In the genomic region with DNA sequence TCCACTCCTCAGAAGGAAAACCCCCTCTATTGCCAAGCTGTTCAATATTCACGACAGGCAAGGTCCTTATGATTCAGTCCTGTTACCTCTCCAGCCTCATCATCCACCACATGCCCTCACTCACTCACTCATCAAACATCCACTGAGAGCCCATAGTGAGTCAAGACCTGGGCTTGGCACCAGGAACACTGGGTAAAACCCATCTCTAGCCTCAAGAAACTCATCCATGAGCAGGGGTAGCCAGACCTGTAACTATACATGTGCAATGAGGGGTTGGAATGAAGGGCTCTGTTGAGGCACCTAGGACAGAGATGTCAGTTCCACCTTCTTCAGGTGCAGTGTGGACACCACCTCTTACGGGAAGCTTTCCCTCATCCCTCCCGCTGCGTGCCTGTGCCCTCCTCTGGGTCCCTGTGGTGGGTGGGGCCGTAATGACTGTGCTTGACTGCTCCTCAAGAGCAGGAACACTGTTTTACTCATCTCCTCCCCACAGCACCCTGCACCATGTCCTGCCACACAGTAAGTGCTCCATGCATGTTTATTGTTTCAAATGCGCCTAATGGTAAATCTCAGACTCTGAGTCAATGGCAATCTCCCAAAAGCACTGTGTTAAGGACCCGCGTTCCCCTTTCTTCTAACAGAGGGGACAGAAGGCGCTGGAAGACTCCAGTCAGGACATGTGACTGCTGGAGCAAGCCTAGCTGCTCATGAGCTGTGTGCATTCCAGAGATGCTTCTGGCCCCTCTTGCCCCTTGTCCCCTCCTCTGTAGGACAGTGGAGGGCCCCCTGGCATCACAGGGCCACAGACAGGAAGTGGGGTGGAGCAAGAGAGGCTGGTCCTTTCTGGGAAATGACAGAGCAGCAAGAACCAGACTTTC, we compare ENCODE assay signal across 9 cellular contexts.
DNase-seq lines count a peak whose midpoint lies in the region; ATAC-seq and TF ChIP-seq lines count a peak whose summit lies in the region.
"Had no signal": no experiment of that assay in that cellular context is flagged by ENCODE, and none has a peak within 500 bp of the region (broad histone marks: within the 10 kb centered on the region; RNA-seq: fewer than 3 reads in every experiment).

No MANE protein-coding gene starts in this region.

- H3K27me3 ChIP-seq in trophoblast cell (ENCODE audit: insufficient read depth, low read length) (no peaks in the 10 kb centered on the region), Peyer's patch (no peaks in the 10 kb centered on the region)

- no peak for TF ChIP-seq POLR2A in Peyer's patch (IDR thresholded peaks at IDR 0.05)

- no peaks in the 10 kb centered on the region for H3K79me1 ChIP-seq in trophoblast cell (ENCODE audit: low read length)

- H3K9me3 ChIP-seq in OCI-LY7 (ENCODE audit: low read length) (no peaks in the 10 kb centered on the region), trophoblast cell (ENCODE audit: insufficient read depth, low read depth, low read length) (peaks cover 2% of the 10 kb centered on the region), Peyer's patch (no peaks in the 10 kb centered on the region)

- no peaks in the 10 kb centered on the region for H3K27me3 Mint-ChIP-seq in activated naive CD8-positive, alpha-beta T cell treated with anti-CD3 and anti-CD28 coated beads for 36 hours

- H3K9me2 ChIP-seq in OCI-LY7 (ENCODE audit: insufficient read depth, low read length), result no peaks in the 10 kb centered on the region

- peak overlapping the region; percentile 90 for H3K27ac Mint-ChIP-seq in activated naive CD8-positive, alpha-beta T cell treated with anti-CD3 and anti-CD28 coated beads for 36 hours

- H3K27ac ChIP-seq in OCI-LY7 (ENCODE audit: low read depth, low read length, poor library complexity, severe bottlenecking) (no peak overlapping the region), trophoblast cell (ENCODE audit: low read depth, low read length) (no peak overlapping the region), Peyer's patch (peak overlapping the region in 1 of 4 donors; percentile 48)

- no peak overlapping the region for H3K18ac ChIP-seq in trophoblast cell (ENCODE audit: low read length)

- H4K20me1 ChIP-seq in OCI-LY7 (ENCODE audit: insufficient read depth, low read length), result no peaks in the 10 kb centered on the region

- intact Hi-C loops in OCI-LY7 (cut with micrococcal nuclease; ENCODE audit: unreplicated experiment), result no loop called here

- H4K12ac ChIP-seq in trophoblast cell (ENCODE audit: low read depth, low read length), result no peak overlapping the region

- peak; percentile 23 for DNase-seq in activated naive CD8-positive, alpha-beta T cell treated with anti-CD3 and anti-CD28 coated beads for 36 hours
- peak; percentile 61 for DNase-seq in left kidney (ENCODE audit: low read depth, low spot score)
- no peak for DNase-seq in OCI-LY7 (ENCODE audit: low spot score)
- DNase-seq in trophoblast cell, result no peak
- no peak for DNase-seq in Peyer's patch

- CTCF ChIA-PET in OCI-LY7 (lab: Charles Lee; ENCODE audit: unreplicated experiment), result no interaction called here

- no peak overlapping the region for H3K9ac ChIP-seq in trophoblast cell (ENCODE audit: low read length)

- ATAC-seq in GM18511 (IDR thresholded peaks at IDR 0.05; ENCODE audit: unreplicated experiment), result peak; percentile 49
- ATAC-seq in HG02885 (IDR thresholded peaks at IDR 0.05; ENCODE audit: poor library complexity, unreplicated experiment), result peak; percentile 51
- no peak for ATAC-seq in GM21423 (IDR thresholded peaks at IDR 0.05; ENCODE audit: unreplicated experiment)

- POLR2A ChIA-PET in OCI-LY7 (lab: Charles Lee), result interaction anchor here (0.5 kb wide), 1 partner anchor 822 kb away, joined by 4 read pairs; no protein-coding TSS in a partner anchor

- H2BK12ac ChIP-seq in trophoblast cell (ENCODE audit: low read length), result no peak overlapping the region

- no peak overlapping the region for H3K4ac ChIP-seq in trophoblast cell (ENCODE audit: low read depth, low read length)

- peaks cover 31% of the 10 kb centered on the region for H3K36me3 Mint-ChIP-seq in activated naive CD8-positive, alpha-beta T cell treated with anti-CD3 and anti-CD28 coated beads for 36 hours

- no peak overlapping the region for H4K91ac ChIP-seq in trophoblast cell (ENCODE audit: low read depth, low read length)

- H4K8ac ChIP-seq in trophoblast cell (ENCODE audit: low read depth, low read length), result no peak overlapping the region

- peaks cover 46% of the 10 kb centered on the region for H3K4me1 Mint-ChIP-seq in activated naive CD8-positive, alpha-beta T cell treated with anti-CD3 and anti-CD28 coated beads for 36 hours

- no peak overlapping the region for H2BK120ac ChIP-seq in trophoblast cell (ENCODE audit: insufficient read depth, low read length, poor library complexity)

- H3K36me3 ChIP-seq in OCI-LY7 (ENCODE audit: insufficient read depth, low read length) (no peaks in the 10 kb centered on the region), trophoblast cell (ENCODE audit: control insufficient read depth in 1 of 2, insufficient read depth in 2 of 2, low read length in 2 of 2) (peaks cover 0 to 2% of the 10 kb centered on the region in 2 experiments), Peyer's patch (no peaks in the 10 kb centered on the region)

- TF ChIP-seq CTCF in OCI-LY7 (conservative IDR thresholded peaks at IDR 0.05; ENCODE audit: low read length), result no peak
- no peak for TF ChIP-seq CTCF in Peyer's patch (IDR thresholded peaks at IDR 0.05)

- no peak overlapping the region for H3K23ac ChIP-seq in trophoblast cell (ENCODE audit: low read length)

- no peak overlapping the region for H2BK5ac ChIP-seq in trophoblast cell (ENCODE audit: low read depth, low read length, poor library complexity)

- H2AFZ ChIP-seq in OCI-LY7 (ENCODE audit: low read length) (no peak overlapping the region), trophoblast cell (ENCODE audit: insufficient read depth, low read length, poor library complexity) (no peak overlapping the region)

- H3K4me3 ChIP-seq in OCI-LY7 (ENCODE audit: low read depth, low read length, poor library complexity, severe bottlenecking) (no peak overlapping the region), trophoblast cell (ENCODE audit: low read depth, low read length) (no peak overlapping the region), Peyer's patch (no peak overlapping the region)

- H3K4me1 ChIP-seq in OCI-LY7 (ENCODE audit: insufficient read depth, low read length, poor library complexity, severe bottlenecking), result no peaks in the 10 kb centered on the region
- peaks cover 10 to 14% of the 10 kb centered on the region in 2 experiments for H3K4me1 ChIP-seq in trophoblast cell (ENCODE audit: control insufficient read depth in 1 of 2, insufficient read depth in 2 of 2, low read length in 2 of 2)
- H3K4me1 ChIP-seq in Peyer's patch, result peaks cover 0 to 12% (median 2%) of the 10 kb centered on the region in 4 donors

- no peak overlapping the region for H2AK5ac ChIP-seq in trophoblast cell (ENCODE audit: low read length)

- H3K4me2 ChIP-seq in OCI-LY7 (ENCODE audit: low read length) (no peak overlapping the region), trophoblast cell (ENCODE audit: low read length) (no peak overlapping the region)

- peaks cover 11% of the 10 kb centered on the region for H3K9me3 Mint-ChIP-seq in activated naive CD8-positive, alpha-beta T cell treated with anti-CD3 and anti-CD28 coated beads for 36 hours

- H3K14ac ChIP-seq in trophoblast cell (ENCODE audit: low read length), result no peak overlapping the region

- no CpG with 5 or more reads among the region's 9 CpGs for WGBS in trophoblast cell (ENCODE audit: extremely low coverage, insufficient coverage, insufficient read length)

- no TSS peak for BruUV-seq in OCI-LY7 (replicated peaks; lab: Mats Ljungman, UMichigan)

- H3K79me2 ChIP-seq in OCI-LY7 (ENCODE audit: insufficient read depth, low read depth, low read length) (no peaks in the 10 kb centered on the region), trophoblast cell (ENCODE audit: control insufficient read depth, insufficient read depth, low read length, poor library complexity) (no peaks in the 10 kb centered on the region)

- H3K4me3 Mint-ChIP-seq in activated naive CD8-positive, alpha-beta T cell treated with anti-CD3 and anti-CD28 coated beads for 36 hours, result peak overlapping the region; percentile 19
- H3K4me3 Mint-ChIP-seq: neural crest cell had no signal

Comparison
In these comparisons a context has a peak if more than half of its experiments do, and no peak if none do; other contexts are left out.
1. DNase-seq: peak in activated naive CD8-positive, alpha-beta T cell treated with anti-CD3 and anti-CD28 coated beads for 36 hours (single experiment) and left kidney (single experiment); none in OCI-LY7 (single experiment), trophoblast cell (0 of 2) and Peyer's patch (0 of 3).